2 cellular contexts compared by ENCODE assay signal in genomic region chr10:103547391-103547946, GRCh38.
TF ChIP-seq lines count a peak whose summit lies in the region.

No MANE protein-coding gene starts in this region.

TF ChIP-seq in SK-N-SH, 30 proteins besides CTCF, POLR2A, EP300 and RAD21 (continued from another document):
- TF ChIP-seq USF2 (IDR thresholded peaks at IDR 0.05; ENCODE audit: borderline replicate concordance, low read depth, low read length) (no peak), JUND (IDR thresholded peaks at IDR 0.05) (no peak), TCF12 (IDR thresholded peaks at IDR 0.05) (no peak)

TF ChIP-seq in SK-N-SH treated with all-trans-retinoic acid at 6 μM for 48 hours, 23 proteins besides CTCF, POLR2A, EP300 and RAD21 (continued from another document):
- no peak for TF ChIP-seq CSRNP3 (CRISPR knock-in tag; IDR thresholded peaks at IDR 0.05)
- TF ChIP-seq ARNTL (CRISPR knock-in tag; IDR thresholded peaks at IDR 0.05; ENCODE audit: borderline replicate concordance, low read depth): no peak
- no peak for TF ChIP-seq CSDC2 (CRISPR knock-in tag; IDR thresholded peaks at IDR 0.05)
- TF ChIP-seq POU6F1 (CRISPR knock-in tag; IDR thresholded peaks at IDR 0.05; ENCODE audit: borderline replicate concordance, low read depth): no peak
- TF ChIP-seq ZFP30 (CRISPR knock-in tag; IDR thresholded peaks at IDR 0.05): no peak
